1 cellular context compared by ENCODE assay signal in genomic region chr11:71240865-71241691, GRCh38.
TF ChIP-seq lines count a peak whose summit lies in the region.

No MANE protein-coding gene starts in this region.

TF ChIP-seq in HepG2, 621 proteins besides CTCF, POLR2A, EP300 and RAD21 (continued from another document and continues in another):
- TF ChIP-seq CSRNP1 (CRISPR knock-in tag; IDR thresholded peaks at IDR 0.05) (no peak), TFE3 (CRISPR knock-in tag; IDR thresholded peaks at IDR 0.05) (peak; percentile 95), ZSCAN29 (CRISPR knock-in tag; conservative IDR thresholded peaks at IDR 0.05) (peak; percentile 62; the same call in 1 of the 2 replicates), FOXA3 (CRISPR knock-in tag; IDR thresholded peaks at IDR 0.05) (peak; percentile 90), MXD4 (CRISPR knock-in tag; IDR thresholded peaks at IDR 0.05) (no peak; the same call in 1 of the 2 replicates), MYPOP (CRISPR knock-in tag; IDR thresholded peaks at IDR 0.05) (peak; percentile 85; the same call in 1 of the 2 replicates), ZNF335 (CRISPR knock-in tag; IDR thresholded peaks at IDR 0.05) (peak; percentile 43; the same call in 1 of the 2 replicates), TRIM22 (IDR thresholded peaks at IDR 0.05) (no peak), KDM1A (CRISPR knock-in tag; IDR thresholded peaks at IDR 0.05) (peak; percentile 58; the same call in 1 of the 2 replicates), PHF21A (CRISPR knock-in tag; IDR thresholded peaks at IDR 0.05) (peak; percentile 97), ESRRA (CRISPR knock-in tag; IDR thresholded peaks at IDR 0.05; ENCODE audit: low read depth) (peak; percentile 75), KLF9 (CRISPR knock-in tag; IDR thresholded peaks at IDR 0.05; ENCODE audit: low read depth) (no peak), ZNF841 (CRISPR knock-in tag; IDR thresholded peaks at IDR 0.05; ENCODE audit: borderline replicate concordance) (no peak), GABPA (IDR thresholded peaks at IDR 0.05; ENCODE audit: low read depth, low read length) (peak; percentile 20; the same call in 1 of the 2 replicates), GABPA (CRISPR knock-in tag; IDR thresholded peaks at IDR 0.05; ENCODE audit: low read depth) (peak; percentile 81), ZFP1 (CRISPR knock-in tag; IDR thresholded peaks at IDR 0.05) (0 out of 2 replicates have a peak, but pooled peaks have one; percentile 80), CSRNP2 (CRISPR knock-in tag; conservative IDR thresholded peaks at IDR 0.05; ENCODE audit: low read depth) (no peak), ZNF556 (CRISPR knock-in tag; IDR thresholded peaks at IDR 0.05; ENCODE audit: borderline replicate concordance) (no peak), NR2F2 (IDR thresholded peaks at IDR 0.05; ENCODE audit: borderline replicate concordance, low read depth) (peak; percentile 68; the same call in 1 of the 2 replicates), MTA1 (CRISPR knock-in tag; IDR thresholded peaks at IDR 0.05; ENCODE audit: borderline replicate concordance) (peak; percentile 56; the same call in 1 of the 2 replicates), KLF11 (CRISPR knock-in tag; IDR thresholded peaks at IDR 0.05) (peak; percentile 93), MIXL1 (CRISPR knock-in tag; IDR thresholded peaks at IDR 0.05) (peak; percentile 99), CEBPG (CRISPR knock-in tag; IDR thresholded peaks at IDR 0.05) (peak; percentile 100), PHF20 (CRISPR knock-in tag; IDR thresholded peaks at IDR 0.05) (peak; percentile 41; the same call in 1 of the 2 replicates), HDAC1 (CRISPR knock-in tag; IDR thresholded peaks at IDR 0.05) (peak; percentile 93), PRDM10 (CRISPR knock-in tag; IDR thresholded peaks at IDR 0.05; ENCODE audit: low read depth) (peak; percentile 98), ZSCAN21 (CRISPR knock-in tag; IDR thresholded peaks at IDR 0.05; ENCODE audit: borderline replicate concordance) (peak; percentile 69; the same call in 1 of the 2 replicates), ZNF451 (CRISPR knock-in tag; IDR thresholded peaks at IDR 0.05) (no peak), FOXJ3 (CRISPR knock-in tag; IDR thresholded peaks at IDR 0.05; ENCODE audit: borderline replicate concordance) (peak; percentile 88; the same call in 1 of the 2 replicates), MAX (IDR thresholded peaks at IDR 0.05) (peak; percentile 73), ATF3 (CRISPR knock-in tag; IDR thresholded peaks at IDR 0.05) (peak; percentile 94), ZBTB44 (CRISPR knock-in tag; IDR thresholded peaks at IDR 0.05) (0 out of 2 replicates have a peak, but pooled peaks have one; percentile 54), ZBTB20 (CRISPR knock-in tag; IDR thresholded peaks at IDR 0.05; ENCODE audit: borderline replicate concordance, low read depth) (peak; percentile 67; the same call in 1 of the 2 replicates), MLX (CRISPR knock-in tag; IDR thresholded peaks at IDR 0.05) (peak; percentile 78; the same call in 1 of the 2 replicates), NFE2 (CRISPR knock-in tag; IDR thresholded peaks at IDR 0.05) (no peak), ZNF790 (CRISPR knock-in tag; IDR thresholded peaks at IDR 0.05; ENCODE audit: borderline replicate concordance) (0 out of 2 replicates have a peak, but pooled peaks have one; percentile 19), ZNF329 (CRISPR knock-in tag; IDR thresholded peaks at IDR 0.05; ENCODE audit: low read depth) (0 out of 2 replicates have a peak, but pooled peaks have one; percentile 11), PAXIP1 (CRISPR knock-in tag; conservative IDR thresholded peaks at IDR 0.05) (peak; percentile 93), KAT7 (CRISPR knock-in tag; IDR thresholded peaks at IDR 0.05; ENCODE audit: borderline replicate concordance) (peak; percentile 56; the same call in 1 of the 2 replicates), ZNF605 (CRISPR knock-in tag; IDR thresholded peaks at IDR 0.05) (peak; percentile 38; the same call in 1 of the 2 replicates)
